ENCODE assay signal across 8 cellular contexts in the genomic region with DNA sequence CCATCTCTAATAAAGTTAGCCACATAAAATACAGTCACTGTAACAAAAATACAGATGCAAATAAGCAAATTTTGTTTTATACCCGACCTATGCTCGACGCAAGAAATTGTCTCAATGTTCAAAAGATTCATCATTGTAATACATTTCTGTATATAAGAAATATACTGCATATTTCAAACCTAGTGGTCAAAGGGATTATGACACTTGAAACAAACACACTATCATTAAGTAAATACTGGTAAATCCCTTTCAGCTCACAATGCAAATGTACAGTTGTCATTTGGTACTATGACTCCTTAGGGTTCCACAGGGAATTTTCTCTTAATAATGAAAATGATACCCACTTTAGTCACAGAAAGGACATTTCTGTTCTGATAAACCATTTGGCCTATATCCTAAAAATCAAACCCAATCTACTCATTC. TPM values are rescaled to one million over a fixed set of nuclear protein-coding genes. Genes with fewer than 3 reads are reported as not detected.
DNase-seq lines count a peak whose midpoint lies in the region; ATAC-seq and TF ChIP-seq lines count a peak whose summit lies in the region.

No MANE protein-coding gene starts in this region.

- intact Hi-C loops in right cardiac atrium (cut with DNase I) = loop anchor here (10.0 kb wide), 6 partner anchors 48 to 248 kb away; no protein-coding TSS in a partner anchor
- intact Hi-C loops in left colon (cut with DNase I, micrococcal nuclease) = loop anchor here (10.0 kb wide), 2 partner anchors 98 to 112 kb away; no protein-coding TSS in a partner anchor

- peaks cover 17% of the 10 kb centered on the region for H3K4me1 ChIP-seq in cardiac muscle cell (ENCODE audit: low read depth)
- H3K4me1 ChIP-seq in right cardiac atrium (ENCODE audit: control insufficient read depth, insufficient read depth, low read length) = no peaks in the 10 kb centered on the region

- TF ChIP-seq CTCF in cardiac muscle cell (IDR thresholded peaks at IDR 0.05; ENCODE audit: low read depth, low read length) (peak; percentile 45), neural crest cell (conservative IDR thresholded peaks at IDR 0.05) (peak; percentile 70)

- H3K27ac ChIP-seq in cardiac muscle cell (no peak overlapping the region), right cardiac atrium (ENCODE audit: low read length) (no peak overlapping the region)

- H3K4me3 Mint-ChIP-seq in neural crest cell = peak overlapping the region; percentile 98

- peaks cover 22% of the 10 kb centered on the region for H3K4me1 Mint-ChIP-seq in neural crest cell

- no peaks in the 10 kb centered on the region for H3K9me3 Mint-ChIP-seq in neural crest cell

- no peaks in the 10 kb centered on the region for H3K9me3 ChIP-seq in cardiac muscle cell (ENCODE audit: low read depth)
- H3K9me3 ChIP-seq in right cardiac atrium (ENCODE audit: control insufficient read depth, low read length) = no peaks in the 10 kb centered on the region

- no peak overlapping the region for H3K27ac Mint-ChIP-seq in neural crest cell (ENCODE audit: unreplicated experiment)

- ATAC-seq in right cardiac atrium = no peak
- no peak for ATAC-seq in GM19023 (IDR thresholded peaks at IDR 0.05; ENCODE audit: unreplicated experiment)
- ATAC-seq in HG03196 (IDR thresholded peaks at IDR 0.05; ENCODE audit: unreplicated experiment) = no peak
- ATAC-seq in left colon = no peak

- peaks cover 20% of the 10 kb centered on the region for H3K27me3 Mint-ChIP-seq in neural crest cell (ENCODE audit: low read depth)

- H3K4me3 ChIP-seq in cardiac muscle cell = no peak overlapping the region
- H3K4me3 ChIP-seq in right cardiac atrium (ENCODE audit: low read length) = no peak overlapping the region

- DNase-seq in cardiac muscle cell (ENCODE audit: low read depth in 1 of 2, low spot score in 1 of 2) (peak in 1 of 2 donors; percentile 66), right cardiac atrium (no peak), NCI-H526 (lab: John Stamatoyannopoulos, UW) (peak; percentile 41 to 83), cerebellum (ENCODE audit: low spot score) (peak; percentile 52), neural crest cell (ENCODE audit: low read depth, low spot score) (no peak), left colon (no peak)

- WGBS in right cardiac atrium = 54% methylated on average over 3 of the region's 3 CpGs

- no peaks in the 10 kb centered on the region for H3K36me3 ChIP-seq in cardiac muscle cell

- H3K36me3 Mint-ChIP-seq in neural crest cell (ENCODE audit: low read depth) = no peaks in the 10 kb centered on the region

- H3K27me3 ChIP-seq in cardiac muscle cell (no peaks in the 10 kb centered on the region), right cardiac atrium (ENCODE audit: control insufficient read depth, insufficient read depth) (no peaks in the 10 kb centered on the region)

RNA-seq across cellular contexts. Expression of a gene that starts 2.2 kb away (rescaled TPM):
- 12.0 and 18.0 TPM in 2 replicates for total RNA-seq in cardiac muscle cell
- polyA plus RNA-seq in cardiac muscle cell = 3.6 and 4.8 TPM in 2 replicates
- total RNA-seq in right cardiac atrium = 10 to 100 TPM; 14.6 to 29.0 (median 18.0) TPM
- polyA plus RNA-seq in right cardiac atrium = 4.5 TPM
- 31.3 TPM for total RNA-seq in cerebellum
- total RNA-seq in neural crest cell = 3.0 and 3.5 TPM in 2 replicates
- 10 to 100 TPM in 1 of 2 donors, 1 to 10 TPM in 1; 9.2 to 10.1 TPM for total RNA-seq in left colon

Comparison
In these comparisons a context has a peak if more than half of its experiments do, and no peak if none do; other contexts are left out.
1. DNase-seq: peak in NCI-H526 (2 of 2) and cerebellum (single experiment); none in right cardiac atrium (0 of 3), neural crest cell (single experiment) and left colon (0 of 2).